ENCODE assay signal across 24 cellular contexts in the genomic region with DNA sequence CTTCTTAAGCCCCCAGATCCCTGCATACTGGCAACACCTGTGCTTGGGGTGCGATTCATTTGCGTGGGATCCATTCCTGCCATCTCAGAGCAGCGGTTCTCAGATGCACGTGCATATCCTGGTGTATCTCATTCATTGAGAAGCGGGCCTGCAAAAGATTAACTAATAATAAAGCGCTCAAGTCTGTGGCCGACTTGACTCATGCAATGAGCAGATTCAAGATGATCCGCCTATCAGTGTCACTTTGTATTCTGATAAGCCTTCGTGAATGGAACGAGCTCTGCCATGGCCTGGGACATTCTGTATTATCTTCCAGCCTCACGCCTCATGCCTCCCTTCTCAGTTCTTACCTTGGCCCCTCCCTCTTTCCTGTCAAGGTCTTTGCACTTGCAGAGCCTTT. TPM values are rescaled to one million over a fixed set of nuclear protein-coding genes. Genes with fewer than 3 reads are reported as not detected.
"Had no signal": no experiment of that assay in that cellular context is flagged by ENCODE, and none has a peak within 500 bp of the region (broad histone marks: within the 10 kb centered on the region; RNA-seq: fewer than 3 reads in every experiment).

No MANE protein-coding gene starts in this region.

- H3K4me1 ChIP-seq: lower lobe of right lung, psoas muscle, right lobe of liver had no signal

- H3K27ac ChIP-seq: epithelial cell of prostate, esophagus squamous epithelium, gastroesophageal sphincter, left ventricle myocardium inferior, lower lobe of right lung, parathyroid adenoma, psoas muscle, right lobe of liver, thoracic aorta, transverse colon had no signal

- H3K36me3 ChIP-seq: esophagus squamous epithelium, left ventricle myocardium inferior, lower lobe of right lung, right lobe of liver, transverse colon had no signal

- H3K36me3 Mint-ChIP-seq: immature natural killer cell; memory B cell; naive B cell; stimulated activated naive B cell treated with anti-CD40 and anti-IgM and Interleukin-4, amounts not matched to agents 10 μg/mL and 1 μg/mL and 100 μg/mL, for 72 hours had no signal

- H3K27me3 ChIP-seq: esophagus squamous epithelium, gastroesophageal sphincter, right lobe of liver, transverse colon had no signal

- H3K27ac Mint-ChIP-seq: immature natural killer cell; memory B cell; nephron progenitor cell; stimulated activated naive B cell treated with anti-CD40 and anti-IgM and Interleukin-4, amounts not matched to agents 10 μg/mL and 1 μg/mL and 100 μg/mL, for 72 hours had no signal

- H3K4me1 Mint-ChIP-seq: memory B cell, naive B cell had no signal

- ATAC-seq: gastroesophageal sphincter; lower lobe of right lung; psoas muscle; right lobe of liver; stimulated activated naive B cell treated with anti-CD40 and anti-IgM and Interleukin-4, amounts not matched to agents 10 μg/mL and 1 μg/mL and 100 μg/mL, for 72 hours; stimulated activated naive CD8-positive, alpha-beta T cell treated with anti-CD3 and anti-CD28 coated beads, Interleukin-15, amount 100 ng/mL, for 72 hours had no signal

- H3K4me3 Mint-ChIP-seq: immature natural killer cell; memory B cell; naive B cell; nephron progenitor cell; stimulated activated naive B cell treated with anti-CD40 and anti-IgM and Interleukin-4, amounts not matched to agents 10 μg/mL and 1 μg/mL and 100 μg/mL, for 72 hours; stimulated activated naive CD8-positive, alpha-beta T cell treated with anti-CD3 and anti-CD28 coated beads, Interleukin-15, amount 100 ng/mL, for 72 hours had no signal

- H3K27me3 Mint-ChIP-seq: stimulated activated naive CD8-positive, alpha-beta T cell treated with anti-CD3 and anti-CD28 coated beads, Interleukin-15, amount 100 ng/mL, for 72 hours had no signal

- H3K79me2 ChIP-seq: parathyroid adenoma had no signal

- H3K9me3 ChIP-seq: esophagus squamous epithelium, gastroesophageal sphincter, left ventricle myocardium inferior, lower lobe of right lung, psoas muscle, right lobe of liver, thoracic aorta, transverse colon had no signal

- H3K9me3 Mint-ChIP-seq: immature natural killer cell; memory B cell; naive B cell; nephron progenitor cell; stimulated activated naive B cell treated with anti-CD40 and anti-IgM and Interleukin-4, amounts not matched to agents 10 μg/mL and 1 μg/mL and 100 μg/mL, for 72 hours; stimulated activated naive CD8-positive, alpha-beta T cell treated with anti-CD3 and anti-CD28 coated beads, Interleukin-15, amount 100 ng/mL, for 72 hours had no signal

- H2AFZ ChIP-seq: parathyroid adenoma had no signal

- DNase-seq: effector memory CD4-positive, alpha-beta T cell; esophagus squamous epithelium; foreskin fibroblast; glutamatergic neuron; immature natural killer cell; left cardiac atrium; lower lobe of right lung; midbrain; naive B cell; nephron progenitor cell; retina; right lobe of liver; stimulated activated CD4-positive, alpha-beta T cell treated with anti-CD3 and anti-CD28 coated beads, Interleukin-2, amount 100 ng/mL, for 24 hours; stimulated activated CD4-positive, alpha-beta T cell treated with anti-CD3 and anti-CD28 coated beads, Interleukin-4, amount 100 ng/mL, for 4 hours; stimulated activated naive B cell treated with anti-CD40 and anti-IgM and Interleukin-4, amounts not matched to agents 10 μg/mL and 1 μg/mL and 100 μg/mL, for 72 hours; stimulated activated naive CD8-positive, alpha-beta T cell treated with anti-CD3 and anti-CD28 coated beads, Interleukin-15, amount 100 ng/mL, for 72 hours; transverse colon had no signal

- H3K4me3 ChIP-seq: esophagus squamous epithelium, gastroesophageal sphincter, left ventricle myocardium inferior, lower lobe of right lung, psoas muscle, right lobe of liver, thoracic aorta, transverse colon had no signal

RNA-seq across cellular contexts. Expression of a gene that starts 22.3 kb away (rescaled TPM):
- polyA plus RNA-seq: immature natural killer cell had no signal
